ENCODE assay signal across 15 cellular contexts in genomic region chr3:136050250-136050649, GRCh38.
DNase-seq lines count a peak whose midpoint lies in the region; ATAC-seq and TF ChIP-seq lines count a peak whose summit lies in the region.
"Had no signal": no experiment of that assay in that cellular context is flagged by ENCODE, and none has a peak within 500 bp of the region (broad histone marks: within the 10 kb centered on the region; RNA-seq: fewer than 3 reads in every experiment).

No MANE protein-coding gene starts in this region.

- H3K4me3 ChIP-seq in BLaER1, result no peak overlapping the region
- H3K4me3 ChIP-seq in gastrocnemius medialis, result no peak overlapping the region
- H3K4me3 ChIP-seq: GM23248, HAP-1 had no signal

- no peaks in the 10 kb centered on the region for H3K9me3 ChIP-seq in BLaER1
- no peaks in the 10 kb centered on the region for H3K9me3 ChIP-seq in gastrocnemius medialis
- H3K9me3 ChIP-seq: BE2C, Caco-2, HAP-1 had no signal

- DNase-seq in M059J (ENCODE audit: low read depth) (peak; percentile 17), astrocyte of the hippocampus (ENCODE audit: low read depth, low spot score) (peak; percentile 53), gastrocnemius medialis (no peak), posterior vena cava (ENCODE audit: low spot score) (no peak), HCEC 1CT (no peak)
- DNase-seq: ACHN; BE2C; Caco-2; CD4-positive, alpha-beta T cell; GM23248; IMR-90 had no signal

- TF ChIP-seq CTCF in gastrocnemius medialis (IDR thresholded peaks at IDR 0.05 in 4 of 5, conservative IDR thresholded peaks at IDR 0.05 in 1 of 5), result no peak

- ATAC-seq in gastrocnemius medialis (no peak), GM18520 (IDR thresholded peaks at IDR 0.05; ENCODE audit: unreplicated experiment) (no peak)

- H3K36me3 ChIP-seq in BLaER1, result no peaks in the 10 kb centered on the region
- H3K36me3 ChIP-seq in gastrocnemius medialis, result peaks cover 0 to 19% of the 10 kb centered on the region in 2 donors
- H3K36me3 ChIP-seq: BE2C, HAP-1 had no signal

- H3K9ac ChIP-seq in BLaER1, result no peak overlapping the region
- H3K9ac ChIP-seq: GM23248 had no signal

- H3K4me1 ChIP-seq in BLaER1 (0 out of 2 replicates have a peak, but pooled peaks cover 6% of the 10 kb centered on the region), gastrocnemius medialis (peaks cover 15 to 27% of the 10 kb centered on the region in 2 donors)
- H3K4me1 ChIP-seq: BE2C, Caco-2, HAP-1 had no signal

- no peak for TF ChIP-seq POLR2A in gastrocnemius medialis (IDR thresholded peaks at IDR 0.05)

- H3K27ac ChIP-seq in BLaER1 (no peak overlapping the region), gastrocnemius medialis (peak overlapping the region in 3 of 4 donors; percentile 2 to 49 (median 14))
- H3K27ac ChIP-seq: C4-2B, GM23248 had no signal

- intact Hi-C loops in gastrocnemius medialis (cut with DNase I; ENCODE audit: low total_unique reads) (no loop called here), posterior vena cava (cut with DNase I) (no loop called here)

- H4K20me1 ChIP-seq in BLaER1, result no peaks in the 10 kb centered on the region

- no peaks in the 10 kb centered on the region for H3K27me3 ChIP-seq in BLaER1
- no peaks in the 10 kb centered on the region for H3K27me3 ChIP-seq in gastrocnemius medialis
- H3K27me3 ChIP-seq: BE2C had no signal

- peak overlapping the region; percentile 17; the same call in 1 of the 2 replicates for H3K4me2 ChIP-seq in BLaER1

- in situ Hi-C loops in gastrocnemius medialis (cut with MboI; ENCODE audit: low sequenced_read_pairs in 4 of 4), result no loop called here

Comparison
In these comparisons a context has a peak if more than half of its experiments do, and no peak if none do; other contexts are left out.
1. DNase-seq: peak in M059J (single experiment) and astrocyte of the hippocampus (single experiment); none in gastrocnemius medialis (0 of 2), posterior vena cava (single experiment) and HCEC 1CT (single experiment).